In genomic region chr2:191539068-191539467, GRCh38 we compare ENCODE assay signal across 9 cellular contexts.
DNase-seq lines count a peak whose midpoint lies in the region; ATAC-seq, FAIRE-seq and TF ChIP-seq lines count a peak whose summit lies in the region.
"Had no signal": no experiment of that assay in that cellular context is flagged by ENCODE, and none has a peak within 500 bp of the region (broad histone marks: within the 10 kb centered on the region; RNA-seq: fewer than 3 reads in every experiment).

No MANE protein-coding gene starts in this region.

- dilution Hi-C loops in endothelial cell of umbilical vein (cut with MboI; ENCODE audit: extremely low pct_ligation_motif_present, low sequenced_read_pairs): no loop called here

- POLR2A ChIA-PET in endothelial cell of umbilical vein (lab: Charles Lee): no interaction called here

- H3K27ac ChIP-seq in SJCRH30 (no peak overlapping the region), endothelial cell of umbilical vein (ENCODE audit: insufficient read depth, low read depth, low read length) (no peak overlapping the region)
- no peak overlapping the region for H3K27ac ChIP-seq in effector memory CD4-positive, alpha-beta T cell (ENCODE audit: insufficient read depth, low read length, poor library complexity, severe bottlenecking)

- peak; percentile 58 for FAIRE-seq in endothelial cell of umbilical vein (lab: Jason Lieb, UNC)
- FAIRE-seq: islet of Langerhans had no signal

- no peak overlapping the region for H3K9ac ChIP-seq in endothelial cell of umbilical vein (replicated peaks; ENCODE audit: extremely low read depth, insufficient read depth, low read length)

- H3K4me1 ChIP-seq in SJCRH30 (no peaks in the 10 kb centered on the region; the same call in 1 of the 2 replicates), endothelial cell of umbilical vein (ENCODE audit: control insufficient read depth, extremely low read depth, insufficient read depth, low read length) (no peaks in the 10 kb centered on the region)
- no peaks in the 10 kb centered on the region for H3K4me1 ChIP-seq in effector memory CD4-positive, alpha-beta T cell (ENCODE audit: control insufficient read depth, insufficient read depth, low read length, poor library complexity, severe bottlenecking)

- no TSS peak for BruUV-seq in endothelial cell of umbilical vein (replicated peaks; lab: Mats Ljungman, UMichigan)

- no peak for TF ChIP-seq POLR2A in endothelial cell of umbilical vein (IDR thresholded peaks at IDR 0.05; ENCODE audit: low read depth, low read length)

- H3K27ac Mint-ChIP-seq in CD14-positive monocyte: no peak overlapping the region

- no peak for DNase-seq in CD14-positive monocyte (ENCODE audit: low spot score)
- DNase-seq in SJCRH30: peak; percentile 69 to 83
- DNase-seq in endothelial cell of umbilical vein (ENCODE audit: low read depth, low spot score): peak; percentile 44
- peak; percentile 9 to 18 for DNase-seq in stimulated activated CD4-positive, alpha-beta T cell treated with anti-CD3 and anti-CD28 coated beads, Interleukin-2, amount 100 ng/mL, for 48 hours
- no peak for DNase-seq in NCI-H1930 (lab: John Stamatoyannopoulos, UW)
- DNase-seq in mesenteric fat pad (ENCODE audit: low spot score): no peak
- DNase-seq in effector memory CD4-positive, alpha-beta T cell: no peak

- no peak overlapping the region for H3K4me2 ChIP-seq in endothelial cell of umbilical vein (ENCODE audit: insufficient read depth, low read length)

- H3K9me3 Mint-ChIP-seq in CD14-positive monocyte: peaks cover 0 to 11% (median 3%) of the 10 kb centered on the region in 7 donors

- H3K36me3 Mint-ChIP-seq in CD14-positive monocyte: peaks cover 0 to 1% of the 10 kb centered on the region in 2 donors

- TF ChIP-seq CTCF in CD14-positive monocyte (IDR thresholded peaks at IDR 0.05) (peak; percentile 59), endothelial cell of umbilical vein (IDR thresholded peaks at IDR 0.05; ENCODE audit: extremely low read depth in 1 of 2, insufficient read depth in 1 of 2, low read depth in 1 of 2, low read length in 2 of 2) (peak; percentile 37 to 56)

- no peak overlapping the region for H3K4me3 ChIP-seq in SJCRH30
- H3K4me3 ChIP-seq in endothelial cell of umbilical vein (replicated peaks in 1 of 3; ENCODE audit: insufficient read depth in 1 of 3, low read depth in 1 of 3, low read length in 3 of 3): no peak overlapping the region
- no peak overlapping the region for H3K4me3 ChIP-seq in effector memory CD4-positive, alpha-beta T cell (ENCODE audit: insufficient read depth, low read depth, low read length, poor library complexity, severe bottlenecking)

- H3K79me2 ChIP-seq in endothelial cell of umbilical vein (ENCODE audit: control insufficient read depth, insufficient read depth, low read length): no peaks in the 10 kb centered on the region

- H3K27me3 Mint-ChIP-seq in CD14-positive monocyte (ENCODE audit: low read depth in 3 of 3): peaks cover 0 to 7% (median 0%) of the 10 kb centered on the region in 3 donors

- H3K27me3 ChIP-seq in SJCRH30: 0 out of 2 replicates have a peak, but pooled peaks cover 4% of the 10 kb centered on the region
- peaks cover 9% of the 10 kb centered on the region in 2 experiments for H3K27me3 ChIP-seq in endothelial cell of umbilical vein (ENCODE audit: control insufficient read depth in 2 of 2, insufficient read depth in 2 of 2, low read length in 2 of 2)
- H3K27me3 ChIP-seq in effector memory CD4-positive, alpha-beta T cell (replicated peaks; ENCODE audit: control insufficient read depth, insufficient read depth, low read length, poor library complexity, severe bottlenecking): no peaks in the 10 kb centered on the region

- H3K9me3 ChIP-seq in SJCRH30 (replicated peaks) (0 out of 2 replicates have a peak, but pooled peaks cover 1% of the 10 kb centered on the region), endothelial cell of umbilical vein (replicated peaks; ENCODE audit: control insufficient read depth, insufficient read depth, low read length) (no peaks in the 10 kb centered on the region)
- H3K9me3 ChIP-seq in effector memory CD4-positive, alpha-beta T cell (ENCODE audit: control insufficient read depth, low read length): no peaks in the 10 kb centered on the region

- no peak overlapping the region for H3K4me3 Mint-ChIP-seq in CD14-positive monocyte

- no peaks in the 10 kb centered on the region for H3K9me1 ChIP-seq in endothelial cell of umbilical vein (replicated peaks; ENCODE audit: control insufficient read depth, extremely low read depth, insufficient read depth, low read length)

- ATAC-seq in GM18867 (IDR thresholded peaks at IDR 0.05; ENCODE audit: unreplicated experiment): peak; percentile 45

- H3K36me3 ChIP-seq in SJCRH30 (no peaks in the 10 kb centered on the region), endothelial cell of umbilical vein (ENCODE audit: control insufficient read depth in 2 of 2, extremely low read depth in 1 of 2, insufficient read depth in 2 of 2, low read length in 2 of 2) (no peaks in the 10 kb centered on the region)
- no peaks in the 10 kb centered on the region for H3K36me3 ChIP-seq in effector memory CD4-positive, alpha-beta T cell (ENCODE audit: control insufficient read depth, insufficient read depth, low read length)

- H3K4me1 Mint-ChIP-seq in CD14-positive monocyte: peaks cover 13% of the 10 kb centered on the region

- no peak overlapping the region for H2AFZ ChIP-seq in endothelial cell of umbilical vein (ENCODE audit: low read depth, low read length)

- intact Hi-C loops in CD14-positive monocyte (cut with micrococcal nuclease) (no loop called here), endothelial cell of umbilical vein (cut with micrococcal nuclease) (no loop called here)

- CTCF ChIA-PET in endothelial cell of umbilical vein (lab: Charles Lee): interaction anchor here (0.7 to 3.9 kb wide), 21 partner anchors 8 to 728 kb away, joined by 3 to 32 read pairs (median 4); no protein-coding TSS in a partner anchor

- H4K20me1 ChIP-seq in endothelial cell of umbilical vein (replicated peaks; ENCODE audit: control insufficient read depth, extremely low read depth, insufficient read depth, low read length): no peaks in the 10 kb centered on the region

TF ChIP-seq in endothelial cell of umbilical vein, 7 proteins besides CTCF, POLR2A, EP300 and RAD21:
- TF ChIP-seq GATA2 (IDR thresholded peaks at IDR 0.05; ENCODE audit: insufficient read depth, insufficient read length, low read depth, low read length) (no peak), POLR2AphosphoS5 (IDR thresholded peaks at IDR 0.05; ENCODE audit: insufficient read depth, low read depth, low read length) (no peak), MYC (IDR thresholded peaks at IDR 0.05; ENCODE audit: low read depth, low read length) (no peak), JUN (IDR thresholded peaks at IDR 0.05; ENCODE audit: borderline replicate concordance, insufficient read depth, insufficient read length, low read depth) (no peak), MAX (IDR thresholded peaks at IDR 0.05; ENCODE audit: insufficient read depth, insufficient read length) (no peak), FOS (IDR thresholded peaks at IDR 0.05; ENCODE audit: borderline replicate concordance, insufficient read depth, low read length) (no peak), EZH2 (IDR thresholded peaks at IDR 0.05; ENCODE audit: borderline replicate concordance, low read depth, low read length, severe bottlenecking) (no peak)
TF ChIP-seq in endothelial cell of umbilical vein: peak in this region for 0.

Comparison
In these comparisons a context has a peak if more than half of its experiments do, and no peak if none do; other contexts are left out.
1. DNase-seq: peak in SJCRH30 (2 of 2), endothelial cell of umbilical vein (single experiment) and stimulated activated CD4-positive, alpha-beta T cell treated with anti-CD3 and anti-CD28 coated beads, Interleukin-2, amount 100 ng/mL, for 48 hours (2 of 2); none in CD14-positive monocyte (single experiment), NCI-H1930 (0 of 2), mesenteric fat pad (single experiment) and effector memory CD4-positive, alpha-beta T cell (0 of 3).